9 cellular contexts compared by ENCODE assay signal in genomic region chr2:7825591-7826312, GRCh38.
DNase-seq lines count a peak whose midpoint lies in the region; ATAC-seq, FAIRE-seq and TF ChIP-seq lines count a peak whose summit lies in the region.
"Had no signal": no experiment of that assay in that cellular context is flagged by ENCODE, and none has a peak within 500 bp of the region (broad histone marks: within the 10 kb centered on the region; RNA-seq: fewer than 3 reads in every experiment).

No MANE protein-coding gene starts in this region.

- TF ChIP-seq POLR2A in GM12892 (IDR thresholded peaks at IDR 0.05; ENCODE audit: low read depth, low read length), result no peak

- no peak overlapping the region for H4K91ac ChIP-seq in mesenchymal stem cell (ENCODE audit: low read length)

- no peak overlapping the region for H3K23ac ChIP-seq in mesenchymal stem cell (ENCODE audit: low read length in 2 of 2)

- DNase-seq in GM12892 (ENCODE audit: insufficient read length) (peak; percentile 26), mesenchymal stem cell (no peak), T-helper 9 cell (no peak), 8988T (no peak), germinal center (ENCODE audit: low spot score) (no peak), left colon (no peak)
- peak; percentile 86 for DNase-seq in T-helper 2 cell treated with Interferon-gamma antibody and Interleukin-4, amounts not matched to agents 5 μg/mL and 100 μg/mL, for 36 hours (ENCODE audit: low spot score)
- DNase-seq: activated B cell treated with CpG ODN at 0.5 μM for 24 hours had no signal

- H3K4me3 Mint-ChIP-seq in T-helper 2 cell treated with Interferon-gamma antibody and Interleukin-4, amounts not matched to agents 5 μg/mL and 100 μg/mL, for 36 hours, result peak overlapping the region; percentile 56
- H3K4me3 Mint-ChIP-seq: activated B cell treated with CpG ODN at 0.5 μM for 24 hours had no signal

- no peaks in the 10 kb centered on the region for H3K79me1 ChIP-seq in mesenchymal stem cell (replicated peaks; ENCODE audit: low read length, poor library complexity, severe bottlenecking)

- ATAC-seq in HG02610 (IDR thresholded peaks at IDR 0.05; ENCODE audit: unreplicated experiment), result peak; percentile 93
- no peak for ATAC-seq in left colon

- H3K4ac ChIP-seq in mesenchymal stem cell (ENCODE audit: low read depth in 1 of 2, low read length in 2 of 2), result no peak overlapping the region

- intact Hi-C loops in left colon (cut with DNase I, micrococcal nuclease), result no loop called here

- H2AK5ac ChIP-seq in mesenchymal stem cell (ENCODE audit: low read length, severe bottlenecking), result no peak overlapping the region

- peak; percentile 67 for FAIRE-seq in GM12892 (lab: Jason Lieb, UNC)

- no peaks in the 10 kb centered on the region for H3K27me3 ChIP-seq in mesenchymal stem cell (ENCODE audit: control insufficient read depth in 1 of 2, insufficient read depth in 1 of 2, low read length in 2 of 2)

- H3K14ac ChIP-seq in mesenchymal stem cell (ENCODE audit: low read length in 2 of 2), result no peak overlapping the region

- no peak overlapping the region for H3K18ac ChIP-seq in mesenchymal stem cell (ENCODE audit: low read depth in 1 of 2, low read length in 2 of 2)

- no peak overlapping the region for H2BK12ac ChIP-seq in mesenchymal stem cell (ENCODE audit: low read length in 2 of 2)

- no peak overlapping the region for H2BK120ac ChIP-seq in mesenchymal stem cell (ENCODE audit: low read depth, low read length)

- H3K27ac Mint-ChIP-seq in T-helper 2 cell treated with Interferon-gamma antibody and Interleukin-4, amounts not matched to agents 5 μg/mL and 100 μg/mL, for 36 hours, result peak overlapping the region; percentile 54
- H3K27ac Mint-ChIP-seq: activated B cell treated with CpG ODN at 0.5 μM for 24 hours had no signal

- H2BK15ac ChIP-seq in mesenchymal stem cell (ENCODE audit: low read depth, poor library complexity, severe bottlenecking), result no peak overlapping the region

- H3K4me1 ChIP-seq in mesenchymal stem cell (ENCODE audit: control insufficient read depth, insufficient read depth, low read depth, low read length), result peaks cover 2% of the 10 kb centered on the region

- no peak overlapping the region for H2AFZ ChIP-seq in mesenchymal stem cell (ENCODE audit: low read depth, low read length)

- H3K36me3 ChIP-seq in mesenchymal stem cell (ENCODE audit: control insufficient read depth in 1 of 2, insufficient read depth in 2 of 2, low read depth in 1 of 2, low read length in 2 of 2), result no peaks in the 10 kb centered on the region

- H2BK5ac ChIP-seq in mesenchymal stem cell (ENCODE audit: low read depth, low read length, poor library complexity, severe bottlenecking), result peak overlapping the region; percentile 71

- peaks cover 12% of the 10 kb centered on the region for H3K36me3 Mint-ChIP-seq in T-helper 2 cell treated with Interferon-gamma antibody and Interleukin-4, amounts not matched to agents 5 μg/mL and 100 μg/mL, for 36 hours (ENCODE audit: low read depth)

- H3K4me1 Mint-ChIP-seq in T-helper 2 cell treated with Interferon-gamma antibody and Interleukin-4, amounts not matched to agents 5 μg/mL and 100 μg/mL, for 36 hours (ENCODE audit: low read depth), result peaks cover 21% of the 10 kb centered on the region
- H3K4me1 Mint-ChIP-seq: activated B cell treated with CpG ODN at 0.5 μM for 24 hours had no signal

- 85% methylated on average over 8 of the region's 9 CpGs for WGBS in mesenchymal stem cell

- no peak overlapping the region for H3K9ac ChIP-seq in mesenchymal stem cell (ENCODE audit: low read length)

- no peaks in the 10 kb centered on the region for H3K27me3 Mint-ChIP-seq in T-helper 2 cell treated with Interferon-gamma antibody and Interleukin-4, amounts not matched to agents 5 μg/mL and 100 μg/mL, for 36 hours (ENCODE audit: low read depth)

- no peaks in the 10 kb centered on the region for H3K9me3 ChIP-seq in mesenchymal stem cell (ENCODE audit: control insufficient read depth, low read length)

- H4K8ac ChIP-seq in mesenchymal stem cell (ENCODE audit: low read length), result no peak overlapping the region

- no peak overlapping the region for H3K4me2 ChIP-seq in mesenchymal stem cell (ENCODE audit: low read length, poor library complexity, severe bottlenecking)

- H3K27ac ChIP-seq in mesenchymal stem cell (ENCODE audit: low read length, poor library complexity, severe bottlenecking), result peak overlapping the region; percentile 91

- peaks cover 11% of the 10 kb centered on the region for H3K9me3 Mint-ChIP-seq in T-helper 2 cell treated with Interferon-gamma antibody and Interleukin-4, amounts not matched to agents 5 μg/mL and 100 μg/mL, for 36 hours
- H3K9me3 Mint-ChIP-seq: activated B cell treated with CpG ODN at 0.5 μM for 24 hours had no signal

- H3K4me3 ChIP-seq in mesenchymal stem cell (ENCODE audit: insufficient read depth in 1 of 2, low read depth in 1 of 2, low read length in 2 of 2), result no peak overlapping the region

Comparison
In these comparisons a context has a peak if more than half of its experiments do, and no peak if none do; other contexts are left out.
1. DNase-seq: peak in GM12892 (single experiment) and T-helper 2 cell treated with Interferon-gamma antibody and Interleukin-4, amounts not matched to agents 5 μg/mL and 100 μg/mL, for 36 hours (single experiment); none in mesenchymal stem cell (single experiment), T-helper 9 cell (single experiment), 8988T (single experiment), germinal center (single experiment) and left colon (0 of 2).